8 cellular contexts compared by ENCODE assay signal in the genomic region with DNA sequence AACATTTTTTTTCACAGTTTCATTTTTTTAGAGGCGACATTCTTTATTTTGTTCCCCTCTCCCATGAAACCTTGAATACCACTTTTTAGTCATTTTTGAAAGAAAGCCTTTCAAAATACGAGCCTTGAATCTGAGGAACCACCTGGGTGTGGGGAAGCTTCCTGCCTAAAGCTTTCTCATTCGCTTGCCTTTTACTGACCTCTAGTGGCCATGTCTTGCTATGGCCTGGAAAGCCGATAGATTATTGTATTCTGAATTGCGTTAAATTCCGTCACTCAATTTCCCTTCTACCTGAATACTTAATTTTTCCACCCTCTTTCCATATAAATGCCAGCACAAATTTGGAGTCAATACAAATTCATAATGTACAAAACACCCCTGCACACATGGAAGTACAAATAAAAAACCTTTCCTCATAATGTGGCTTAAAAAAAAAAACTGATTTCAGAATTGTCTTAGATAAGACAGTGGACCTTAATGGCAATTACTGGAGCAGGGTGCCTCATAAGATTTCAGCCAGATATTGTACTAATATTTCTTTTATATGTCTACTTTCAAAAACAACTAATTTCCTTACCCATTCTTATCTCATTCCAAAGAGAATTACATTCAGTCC.
DNase-seq lines count a peak whose midpoint lies in the region; ATAC-seq and TF ChIP-seq lines count a peak whose summit lies in the region.

No MANE protein-coding gene starts in this region.

- H3K9me3 Mint-ChIP-seq in neural crest cell (no peaks in the 10 kb centered on the region), type B pancreatic cell (no peaks in the 10 kb centered on the region)

- no peak overlapping the region for H3K4me3 Mint-ChIP-seq in neural crest cell
- H3K4me3 Mint-ChIP-seq in type B pancreatic cell = no peak overlapping the region

- DNase-seq in DMS153 treated with DMSO at 0.1 percent for 48 hours (lab: John Stamatoyannopoulos, UW; ENCODE audit: unreplicated experiment) (peak; percentile 66), NCI-H510A treated with DMSO at 0.1 percent for 48 hours (lab: John Stamatoyannopoulos, UW) (peak; percentile 83), fibroblast of mammary gland (ENCODE audit: low read depth) (peak; percentile 55), neural crest cell (ENCODE audit: low read depth, low spot score) (peak; percentile 60), type B pancreatic cell (ENCODE audit: extremely low spot score, unreplicated experiment) (peak; percentile 70)
- DNase-seq in activated CD8-positive, alpha-beta memory T cell treated with anti-CD3 and anti-CD28 coated beads for 24 hours = peak; percentile 62

- TF ChIP-seq CTCF in fibroblast of mammary gland (conservative IDR thresholded peaks at IDR 0.05; ENCODE audit: control insufficient read depth, insufficient read depth, low read depth, low read length) (peak; percentile 96), neural crest cell (conservative IDR thresholded peaks at IDR 0.05) (peak; percentile 96), type B pancreatic cell (conservative IDR thresholded peaks at IDR 0.05) (peak; percentile 97)

- H3K27ac Mint-ChIP-seq in neural crest cell (ENCODE audit: unreplicated experiment) (no peak overlapping the region), type B pancreatic cell (no peak overlapping the region)

- H3K36me3 Mint-ChIP-seq in neural crest cell (ENCODE audit: low read depth) (no peaks in the 10 kb centered on the region), type B pancreatic cell (peaks cover 3% of the 10 kb centered on the region)

- ATAC-seq in GM19438 (IDR thresholded peaks at IDR 0.05; ENCODE audit: low read depth, unreplicated experiment) = peak; percentile 96
- ATAC-seq in HG03442 (IDR thresholded peaks at IDR 0.05; ENCODE audit: unreplicated experiment) = peak; percentile 97

- no peak overlapping the region for H3K4me3 ChIP-seq in fibroblast of mammary gland (ENCODE audit: control insufficient read depth, low read depth, low read length)

- H3K27me3 Mint-ChIP-seq in neural crest cell (ENCODE audit: low read depth) = peaks cover 14% of the 10 kb centered on the region
- H3K27me3 Mint-ChIP-seq in type B pancreatic cell = peaks cover 13% of the 10 kb centered on the region

- peaks cover 6% of the 10 kb centered on the region for H3K4me1 Mint-ChIP-seq in neural crest cell
- H3K4me1 Mint-ChIP-seq in type B pancreatic cell (ENCODE audit: unreplicated experiment) = peaks cover 6% of the 10 kb centered on the region
